Comparison of ENCODE assay signal across 26 cellular contexts in genomic region chr15:51483520-51483919, GRCh38.
DNase-seq lines count a peak whose midpoint lies in the region; ATAC-seq and TF ChIP-seq lines count a peak whose summit lies in the region.
"Had no signal": no experiment of that assay in that cellular context is flagged by ENCODE, and none has a peak within 500 bp of the region (broad histone marks: within the 10 kb centered on the region; RNA-seq: fewer than 3 reads in every experiment).

No MANE protein-coding gene starts in this region.

- H3K27ac ChIP-seq in osteoblast (ENCODE audit: low read depth, low read length) (no peak overlapping the region), GM23248 (no peak overlapping the region)
- H3K27ac ChIP-seq: 22Rv1, A549, BLaER1 had no signal

- no peak overlapping the region for H3K9ac ChIP-seq in GM23248
- H3K9ac ChIP-seq: BLaER1 had no signal

- H2AFZ ChIP-seq in osteoblast (ENCODE audit: low read length) (no peak overlapping the region), GM23248 (no peak overlapping the region)

- ATAC-seq in natural killer cell treated with Interleukin-12 subunit alpha and Interleukin-12 subunit beta and Interleukin-15 and Interleukin-18, amount 100 ng/mL, for 72 hours = peak; percentile 33 to 50
- no peak for ATAC-seq in natural killer cell
- ATAC-seq in stimulated activated effector memory CD8-positive, alpha-beta T cell treated with anti-CD3 and anti-CD28 coated beads, Interleukin-12 subunit alpha, Interleukin-12 subunit beta, amount 100 ng/mL, for 72 hours = peak; percentile 19
- ATAC-seq: A549, GM12878 had no signal

- no peaks in the 10 kb centered on the region for H3K27me3 ChIP-seq in osteoblast (ENCODE audit: insufficient read depth, low read length)
- no peaks in the 10 kb centered on the region for H3K27me3 ChIP-seq in GM23248 (replicated peaks; ENCODE audit: insufficient read depth)
- H3K27me3 ChIP-seq: BE2C, BLaER1 had no signal

- peaks cover 15% of the 10 kb centered on the region for H3K9me3 Mint-ChIP-seq in natural killer cell treated with Interleukin-12 subunit alpha and Interleukin-12 subunit beta and Interleukin-15 and Interleukin-18, amount 100 ng/mL, for 72 hours
- H3K9me3 Mint-ChIP-seq in natural killer cell = peaks cover 7 to 8% of the 10 kb centered on the region in 2 donors
- H3K9me3 Mint-ChIP-seq in stimulated activated effector memory CD8-positive, alpha-beta T cell treated with anti-CD3 and anti-CD28 coated beads, Interleukin-12 subunit alpha, Interleukin-12 subunit beta, amount 100 ng/mL, for 72 hours = peaks cover 18% of the 10 kb centered on the region

- intact Hi-C loops in natural killer cell (cut with micrococcal nuclease) = no loop called here

- H4K20me1 ChIP-seq in osteoblast (ENCODE audit: insufficient read depth, low read length) (no peaks in the 10 kb centered on the region), GM23248 (ENCODE audit: insufficient read depth) (no peaks in the 10 kb centered on the region)
- H4K20me1 ChIP-seq: BLaER1 had no signal

- H3K9me2 ChIP-seq in GM23248 (ENCODE audit: insufficient read depth) = no peaks in the 10 kb centered on the region

- in situ Hi-C loops in GM23248 (cut with MboI) = no loop called here

- H3K36me3 ChIP-seq in osteoblast (ENCODE audit: insufficient read depth, low read length) = peaks cover 10% of the 10 kb centered on the region
- H3K36me3 ChIP-seq in GM23248 (ENCODE audit: low read depth) = peaks cover 12% of the 10 kb centered on the region; the same call in 1 of the 2 replicates

- no peaks in the 10 kb centered on the region for H3K27me3 Mint-ChIP-seq in natural killer cell treated with Interleukin-12 subunit alpha and Interleukin-12 subunit beta and Interleukin-15 and Interleukin-18, amount 100 ng/mL, for 72 hours
- no peaks in the 10 kb centered on the region for H3K27me3 Mint-ChIP-seq in natural killer cell (ENCODE audit: low read depth in 2 of 2)
- H3K27me3 Mint-ChIP-seq: CD4-positive, alpha-beta memory T cell; CD4-positive, CD25-positive, alpha-beta regulatory T cell; CD8-positive, alpha-beta memory T cell had no signal

- no peaks in the 10 kb centered on the region for H3F3A ChIP-seq in GM23248 (ENCODE audit: insufficient read depth)

- H3K4me3 Mint-ChIP-seq in natural killer cell treated with Interleukin-12 subunit alpha and Interleukin-12 subunit beta and Interleukin-15 and Interleukin-18, amount 100 ng/mL, for 72 hours = no peak overlapping the region
- no peak overlapping the region for H3K4me3 Mint-ChIP-seq in natural killer cell
- H3K4me3 Mint-ChIP-seq in stimulated activated effector memory CD8-positive, alpha-beta T cell treated with anti-CD3 and anti-CD28 coated beads, Interleukin-12 subunit alpha, Interleukin-12 subunit beta, amount 100 ng/mL, for 72 hours = no peak overlapping the region
- H3K4me3 Mint-ChIP-seq: CD4-positive, alpha-beta memory T cell; CD4-positive, CD25-positive, alpha-beta regulatory T cell; CD8-positive, alpha-beta memory T cell had no signal

- H3K4me2 ChIP-seq in osteoblast (ENCODE audit: insufficient read depth, low read length) (no peak overlapping the region), GM23248 (ENCODE audit: unreplicated experiment) (no peak overlapping the region)
- H3K4me2 ChIP-seq: A549, BLaER1 had no signal

- H3K9me3 ChIP-seq in osteoblast (ENCODE audit: low read depth, low read length) (peaks cover 3% of the 10 kb centered on the region), GM23248 (ENCODE audit: low read depth) (no peaks in the 10 kb centered on the region)
- H3K9me3 ChIP-seq: BE2C had no signal

- TF ChIP-seq CTCF in natural killer cell (IDR thresholded peaks at IDR 0.05) = no peak
- TF ChIP-seq CTCF in osteoblast (IDR thresholded peaks at IDR 0.05; ENCODE audit: extremely low read depth, low read depth, low read length) = no peak

- no peaks in the 10 kb centered on the region for H3K4me1 ChIP-seq in osteoblast (ENCODE audit: insufficient read depth, low read length)
- H3K4me1 ChIP-seq in GM23248 (ENCODE audit: insufficient read depth) = no peaks in the 10 kb centered on the region
- H3K4me1 ChIP-seq: A549, BE2C, BLaER1 had no signal

- H3K79me2 ChIP-seq in osteoblast (ENCODE audit: insufficient read depth, low read length) (no peaks in the 10 kb centered on the region), GM23248 (ENCODE audit: insufficient read depth) (no peaks in the 10 kb centered on the region)

- no peak for DNase-seq in natural killer cell treated with Interleukin-12 subunit alpha and Interleukin-12 subunit beta and Interleukin-15 and Interleukin-18, amount 100 ng/mL, for 72 hours (ENCODE audit: low spot score)
- DNase-seq in natural killer cell = no peak
- DNase-seq in osteoblast (ENCODE audit: insufficient read length, low spot score, missing footprints) = peak; percentile 39
- no peak for DNase-seq in stimulated activated effector memory CD8-positive, alpha-beta T cell treated with anti-CD3 and anti-CD28 coated beads, Interleukin-12 subunit alpha, Interleukin-12 subunit beta, amount 100 ng/mL, for 72 hours (ENCODE audit: low spot score in 2 of 2)
- DNase-seq in Ammon's horn (ENCODE audit: low spot score) = no peak
- DNase-seq in effector CD8-positive, alpha-beta T cell (lab: John Stamatoyannopoulos, UW) = no peak
- no peak for DNase-seq in GM23248
- DNase-seq: AML-193; BE2C; C1 segment of cervical spinal cord; CD4-positive, CD25-positive, alpha-beta regulatory T cell; CD8-positive, alpha-beta memory T cell; COR-L47; DMS 273 treated with DMSO at 0.1 percent for 48 hours; DMS153; DMS53; DMS79; DND-41; EL; GDM1 had no signal

- 79 to 96% methylated on average over 7 of the region's 8 CpGs for whole genome bisulfite sequencing in GM23248 (ENCODE audit: low coverage in 1 of 2, low lambda C conversion rate in 2 of 2, missing lambda C conversion rate in 2 of 2), 2 experiments

- H3K4me3 ChIP-seq in osteoblast (ENCODE audit: insufficient read depth, low read length) (no peak overlapping the region), GM23248 (no peak overlapping the region)
- H3K4me3 ChIP-seq: A549, BLaER1, GM12878 had no signal

- no peaks in the 10 kb centered on the region for H3K4me1 Mint-ChIP-seq in natural killer cell treated with Interleukin-12 subunit alpha and Interleukin-12 subunit beta and Interleukin-15 and Interleukin-18, amount 100 ng/mL, for 72 hours (ENCODE audit: low read depth in 2 of 2)
- no peaks in the 10 kb centered on the region for H3K4me1 Mint-ChIP-seq in natural killer cell
- H3K4me1 Mint-ChIP-seq in stimulated activated effector memory CD8-positive, alpha-beta T cell treated with anti-CD3 and anti-CD28 coated beads, Interleukin-12 subunit alpha, Interleukin-12 subunit beta, amount 100 ng/mL, for 72 hours = no peaks in the 10 kb centered on the region
- H3K4me1 Mint-ChIP-seq: CD14-positive monocyte; CD4-positive, CD25-positive, alpha-beta regulatory T cell; CD8-positive, alpha-beta memory T cell had no signal

- no peak overlapping the region for H3K27ac Mint-ChIP-seq in natural killer cell treated with Interleukin-12 subunit alpha and Interleukin-12 subunit beta and Interleukin-15 and Interleukin-18, amount 100 ng/mL, for 72 hours
- H3K27ac Mint-ChIP-seq in natural killer cell = no peak overlapping the region
- H3K27ac Mint-ChIP-seq in stimulated activated effector memory CD8-positive, alpha-beta T cell treated with anti-CD3 and anti-CD28 coated beads, Interleukin-12 subunit alpha, Interleukin-12 subunit beta, amount 100 ng/mL, for 72 hours = no peak overlapping the region
- H3K27ac Mint-ChIP-seq: CD4-positive, alpha-beta memory T cell; CD4-positive, CD25-positive, alpha-beta regulatory T cell; CD8-positive, alpha-beta memory T cell had no signal

- peaks cover 18% of the 10 kb centered on the region for H3K36me3 Mint-ChIP-seq in natural killer cell treated with Interleukin-12 subunit alpha and Interleukin-12 subunit beta and Interleukin-15 and Interleukin-18, amount 100 ng/mL, for 72 hours
- H3K36me3 Mint-ChIP-seq in natural killer cell = peaks cover 13% of the 10 kb centered on the region
- H3K36me3 Mint-ChIP-seq in stimulated activated effector memory CD8-positive, alpha-beta T cell treated with anti-CD3 and anti-CD28 coated beads, Interleukin-12 subunit alpha, Interleukin-12 subunit beta, amount 100 ng/mL, for 72 hours = no peaks in the 10 kb centered on the region
- H3K36me3 Mint-ChIP-seq: CD4-positive, CD25-positive, alpha-beta regulatory T cell had no signal

Comparison
In these comparisons a context has a peak if more than half of its experiments do, and no peak if none do; other contexts are left out.
1. ATAC-seq: peak in natural killer cell treated with Interleukin-12 subunit alpha and Interleukin-12 subunit beta and Interleukin-15 and Interleukin-18, amount 100 ng/mL, for 72 hours (2 of 2) and stimulated activated effector memory CD8-positive, alpha-beta T cell treated with anti-CD3 and anti-CD28 coated beads, Interleukin-12 subunit alpha, Interleukin-12 subunit beta, amount 100 ng/mL, for 72 hours (single experiment); none in natural killer cell (0 of 3).